ENCODE assay signal across 1 cellular context in genomic region chr12:14257734-14258467, GRCh38.
TF ChIP-seq lines count a peak whose summit lies in the region.

No MANE protein-coding gene starts in this region.

TF ChIP-seq in HepG2, 621 proteins besides CTCF, POLR2A, EP300 and RAD21 (continued from another document and continues in another):
- TF ChIP-seq ZNF407 (CRISPR knock-in tag; IDR thresholded peaks at IDR 0.05; ENCODE audit: not compliant biosample characterization) = no peak
- no peak for TF ChIP-seq ZMAT3 (CRISPR knock-in tag; conservative IDR thresholded peaks at IDR 0.05)
- no peak for TF ChIP-seq USF2 (IDR thresholded peaks at IDR 0.05; ENCODE audit: low read depth, low read length)
- no peak for TF ChIP-seq USF2 (CRISPR knock-in tag; IDR thresholded peaks at IDR 0.05; ENCODE audit: borderline replicate concordance)
- no peak for TF ChIP-seq ATF7-NPFF (CRISPR knock-in tag; IDR thresholded peaks at IDR 0.05; ENCODE audit: low read depth)
- 0 out of 2 replicates have a peak, but pooled peaks have one; percentile 26 for TF ChIP-seq HOMEZ (CRISPR knock-in tag; IDR thresholded peaks at IDR 0.05; ENCODE audit: low read depth)
- no peak for TF ChIP-seq TRAFD1 (CRISPR knock-in tag; IDR thresholded peaks at IDR 0.05; ENCODE audit: borderline replicate concordance)
- no peak for TF ChIP-seq ZNF598 (CRISPR knock-in tag; IDR thresholded peaks at IDR 0.05; ENCODE audit: borderline replicate concordance)
- TF ChIP-seq NFE2 (CRISPR knock-in tag; IDR thresholded peaks at IDR 0.05) = no peak; the same call in 1 of the 2 replicates
- TF ChIP-seq KDM6A (CRISPR knock-in tag; IDR thresholded peaks at IDR 0.05; ENCODE audit: low read depth) = peak; percentile 31; the same call in 1 of the 2 replicates
- TF ChIP-seq ZNF543 (CRISPR knock-in tag; IDR thresholded peaks at IDR 0.05) = no peak
- TF ChIP-seq AKAP8 (CRISPR knock-in tag; IDR thresholded peaks at IDR 0.05) = no peak
- no peak for TF ChIP-seq GLMP (CRISPR knock-in tag; IDR thresholded peaks at IDR 0.05; ENCODE audit: borderline replicate concordance)
- TF ChIP-seq GATA4 (IDR thresholded peaks at IDR 0.05; ENCODE audit: borderline replicate concordance, low read depth) = peak; percentile 33; the same call in 1 of the 2 replicates
- peak; percentile 87 for TF ChIP-seq ZBTB25 (CRISPR knock-in tag; IDR thresholded peaks at IDR 0.05)
- TF ChIP-seq ETS1 (CRISPR knock-in tag; IDR thresholded peaks at IDR 0.05) = no peak
- no peak for TF ChIP-seq KAT2B (IDR thresholded peaks at IDR 0.05; ENCODE audit: borderline replicate concordance, low read depth, low read length)
- peak; percentile 38; the same call in 1 of the 2 replicates for TF ChIP-seq GABPB1 (CRISPR knock-in tag; IDR thresholded peaks at IDR 0.05)
- TF ChIP-seq FOXO1 (CRISPR knock-in tag; IDR thresholded peaks at IDR 0.05) = peak; percentile 73
- TF ChIP-seq ZNF687 (CRISPR knock-in tag; IDR thresholded peaks at IDR 0.05) = no peak
- peak; percentile 68; the same call in 1 of the 2 replicates for TF ChIP-seq PRDM10 (CRISPR knock-in tag; IDR thresholded peaks at IDR 0.05; ENCODE audit: low read depth)
- no peak for TF ChIP-seq ATF7 (IDR thresholded peaks at IDR 0.05)
- 0 out of 2 replicates have a peak, but pooled peaks have one; percentile 36 for TF ChIP-seq ATF7 (CRISPR knock-in tag; IDR thresholded peaks at IDR 0.05)
- no peak for TF ChIP-seq ZNF136 (CRISPR knock-in tag; IDR thresholded peaks at IDR 0.05; ENCODE audit: low read depth)
- no peak for TF ChIP-seq DNMT1 (CRISPR knock-in tag; IDR thresholded peaks at IDR 0.05)
- TF ChIP-seq ZNF569 (CRISPR knock-in tag; IDR thresholded peaks at IDR 0.05; ENCODE audit: borderline replicate concordance) = no peak
- no peak for TF ChIP-seq REXO4 (CRISPR knock-in tag; IDR thresholded peaks at IDR 0.05; ENCODE audit: borderline replicate concordance)
